In the genomic region with DNA sequence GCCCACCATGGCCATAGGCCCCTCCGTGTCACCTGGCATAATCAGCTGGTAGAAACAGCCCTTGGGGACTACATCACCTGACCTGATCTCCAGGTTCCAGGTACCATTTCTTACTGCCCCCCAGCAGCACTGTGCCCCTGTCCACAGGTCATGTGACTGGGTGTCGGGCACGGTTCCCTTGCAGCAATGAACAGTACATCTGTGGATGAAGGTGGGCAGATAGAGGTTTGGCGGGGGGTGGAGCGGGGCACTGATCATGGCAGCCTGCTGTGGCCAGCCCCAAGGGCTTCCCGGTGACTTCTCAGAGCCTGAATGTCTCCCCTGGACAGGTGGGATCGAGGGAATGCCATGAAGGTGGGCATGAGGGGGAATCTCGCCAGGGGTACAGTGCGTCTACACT, we compare ENCODE assay signal across 16 cellular contexts.
"Had no signal": no experiment of that assay in that cellular context is flagged by ENCODE, and none has a peak within 500 bp of the region (broad histone marks: within the 10 kb centered on the region; RNA-seq: fewer than 3 reads in every experiment).

No MANE protein-coding gene starts in this region.

- H3K27ac ChIP-seq: coronary artery, heart right ventricle, ovary, right atrium auricular region, sigmoid colon, skin epidermis had no signal

- H3K9me3 ChIP-seq: heart right ventricle, ovary, right atrium auricular region, sigmoid colon had no signal

- H3K4me3 ChIP-seq: coronary artery, heart right ventricle, ovary, right atrium auricular region, sigmoid colon, skin epidermis had no signal

- DNase-seq: effector CD4-positive, alpha-beta T cell; foreskin melanocyte; heart right ventricle; islet precursor cell; mammary epithelial cell; naive thymus-derived CD4-positive, alpha-beta T cell; nephron progenitor cell; ovary; sigmoid colon; stimulated activated CD4-positive, alpha-beta T cell treated with anti-CD3 and anti-CD28 coated beads, Interleukin-2, amount 100 ng/mL, for 24 hours; stimulated activated CD4-positive, alpha-beta T cell treated with anti-CD3 and anti-CD28 coated beads, Interleukin-4, amount 100 ng/mL, for 4 hours; stimulated activated naive B cell treated with anti-CD40 and anti-IgM and Interleukin-4, amounts not matched to agents 10 μg/mL and 1 μg/mL and 100 μg/mL, for 72 hours; trophoblast cell had no signal

- H3K36me3 ChIP-seq: ovary had no signal

- H3K27me3 ChIP-seq: heart right ventricle, ovary, right atrium auricular region, sigmoid colon had no signal
